Comparison of ENCODE assay signal across 15 cellular contexts in the genomic region with DNA sequence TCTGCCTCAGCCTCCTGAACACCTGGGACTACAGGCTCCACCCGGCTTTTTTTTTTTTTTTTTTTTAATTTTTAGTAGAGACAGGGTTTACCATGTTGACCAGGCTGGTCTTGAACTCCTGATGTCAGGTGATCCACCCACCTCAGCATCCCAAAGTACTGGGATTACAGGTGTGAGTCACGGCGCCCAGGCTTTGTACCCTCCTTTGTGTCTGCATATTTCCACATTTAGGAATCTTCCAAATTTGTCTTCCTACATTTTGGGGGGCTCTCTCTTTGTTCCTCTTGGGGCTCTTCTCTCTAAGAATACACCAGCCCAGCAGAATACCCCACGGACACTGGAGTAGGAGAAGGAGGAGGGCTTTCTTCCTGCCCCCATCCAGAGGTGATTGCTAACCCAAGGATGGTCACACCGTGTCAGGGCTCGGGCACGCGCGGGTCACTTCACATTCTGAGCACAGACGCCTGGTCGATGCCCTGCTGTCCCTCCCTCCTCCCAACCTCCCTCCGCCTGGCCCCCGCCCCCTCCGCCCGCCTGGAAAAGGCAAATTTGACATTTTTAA. TPM values are rescaled to one million over a fixed set of nuclear protein-coding genes. Genes with fewer than 3 reads are reported as not detected.
DNase-seq lines count a peak whose midpoint lies in the region; TF ChIP-seq lines count a peak whose summit lies in the region.
"Had no signal": no experiment of that assay in that cellular context is flagged by ENCODE, and none has a peak within 500 bp of the region (broad histone marks: within the 10 kb centered on the region; RNA-seq: fewer than 3 reads in every experiment).

No MANE protein-coding gene starts in this region.

- H3K36me3 Mint-ChIP-seq in Calu3 (ENCODE audit: insufficient read depth, unreplicated experiment): peaks cover 20% of the 10 kb centered on the region
- H3K36me3 Mint-ChIP-seq in brain: no peaks in the 10 kb centered on the region
- H3K36me3 Mint-ChIP-seq in nephron (ENCODE audit: low read depth): no peaks in the 10 kb centered on the region

- no TSS peak for BruUV-seq in Calu3 (replicated peaks; lab: Mats Ljungman, UMichigan)

- H3K27me3 ChIP-seq in HAP-1 (ENCODE audit: low read depth): no peaks in the 10 kb centered on the region

- H3K27me3 Mint-ChIP-seq in Calu3 (ENCODE audit: unreplicated experiment) (peaks cover 61% of the 10 kb centered on the region), brain (peaks cover 92% of the 10 kb centered on the region), nephron (ENCODE audit: low read depth) (peaks cover 97% of the 10 kb centered on the region)

- H3K9me3 ChIP-seq in HAP-1: no peaks in the 10 kb centered on the region

- in situ Hi-C loops in HAP-1 (cut with MboI; ENCODE audit: low sequenced_read_pairs): loop anchor here (5.0 kb wide), 1 partner anchor 57 kb away; no protein-coding TSS in a partner anchor

- H3K9me3 Mint-ChIP-seq in Calu3 (ENCODE audit: low read depth, unreplicated experiment) (no peaks in the 10 kb centered on the region), brain (peaks cover 0 to 5% (median 0%) of the 10 kb centered on the region in 5 experiments), nephron (no peaks in the 10 kb centered on the region)

- peaks cover 20% of the 10 kb centered on the region for H3K4me1 ChIP-seq in HAP-1

- TF ChIP-seq CTCF in Calu3 (IDR thresholded peaks at IDR 0.05; ENCODE audit: unreplicated experiment) (no peak), brain (conservative IDR thresholded peaks at IDR 0.05) (no peak), nephron (IDR thresholded peaks at IDR 0.05; ENCODE audit: unreplicated experiment in 3 of 3) (no peak)

- H3K27ac Mint-ChIP-seq in Calu3 (ENCODE audit: unreplicated experiment) (no peak overlapping the region), brain (peak overlapping the region in 1 of 5 experiments; percentile 78), nephron (no peak overlapping the region)

- DNase-seq in 8988T (peak; percentile 35), Calu3 (no peak), NOMO-1 treated with DMSO at 0.1 percent for 48 hours (lab: John Stamatoyannopoulos, UW; ENCODE audit: unreplicated experiment) (no peak), HAP-1 (ENCODE audit: low spot score in 2 of 2) (no peak), glomerular visceral epithelial cell (ENCODE audit: extremely low spot score) (no peak), superior temporal gyrus (ENCODE audit: extremely low spot score) (no peak)
- DNase-seq: activated CD4-positive, alpha-beta T cell treated with anti-CD3 and anti-CD28 coated beads, Interleukin-2, amount 50 U/mL, for 4 hours; AML-193; MM.1S; NCI-H774; T-helper 9 cell had no signal

- no peaks in the 10 kb centered on the region for H3K36me3 ChIP-seq in HAP-1 (replicated peaks)

- CTCF ChIA-PET in Calu3 (lab: Charles Lee): no interaction called here

- H3K4me3 ChIP-seq in HAP-1: no peak overlapping the region
- H3K4me3 ChIP-seq: lung had no signal

- H3K4me3 Mint-ChIP-seq in Calu3 (ENCODE audit: low read depth, unreplicated experiment): peak overlapping the region; percentile 72
- peak overlapping the region in 4 of 5 experiments; percentile 33 to 89 (median 60) for H3K4me3 Mint-ChIP-seq in brain
- H3K4me3 Mint-ChIP-seq in nephron: peak overlapping the region; percentile 14 to 67 (median 57)

- H3K4me1 Mint-ChIP-seq in Calu3 (ENCODE audit: low read depth, unreplicated experiment): peaks cover 34% of the 10 kb centered on the region
- peaks cover 63% of the 10 kb centered on the region for H3K4me1 Mint-ChIP-seq in brain
- peaks cover 57% of the 10 kb centered on the region for H3K4me1 Mint-ChIP-seq in nephron

- intact Hi-C loops in Calu3 (cut with micrococcal nuclease; ENCODE audit: unreplicated experiment): no loop called here

RNA-seq across cellular contexts. Expression of gene DNAJC22, which starts 2.1 kb away (rescaled TPM):
- total RNA-seq in Calu3 (2022): 9.6 and 15.7 TPM in 2 replicates
- polyA plus RNA-seq in brain (ENCODE audit: insufficient read depth, low read depth, low replicate concordance): 1.1 TPM

RNA-seq across cellular contexts. Expression of gene C1QL4, which starts 7.6 kb away (rescaled TPM):
- total RNA-seq in Calu3 (2022): not detected in 2 replicates
- polyA plus RNA-seq in brain (ENCODE audit: insufficient read depth, low read depth, low replicate concordance): 0.15 TPM
- total RNA-seq: lung had no signal

RNA-seq across cellular contexts. Expression of gene TROAP, which starts 21.5 kb away (rescaled TPM):
- total RNA-seq in Calu3 (2022): 38.5 and 49.8 TPM in 2 replicates
- 49.2 TPM for polyA plus RNA-seq in brain (ENCODE audit: insufficient read depth, low read depth, low replicate concordance)

RNA-seq across cellular contexts. Expression of gene SPATS2, which starts 22.7 kb away (rescaled TPM):
- total RNA-seq in Calu3 (2022): 23.0 and 23.2 TPM in 2 replicates
- 30.7 TPM for polyA plus RNA-seq in brain (ENCODE audit: insufficient read depth, low read depth, low replicate concordance)

RNA-seq across cellular contexts. Expression of gene PRPH, which starts 49.6 kb away (rescaled TPM):
- total RNA-seq in Calu3 (2022): not detected in 2 replicates
- polyA plus RNA-seq in brain (ENCODE audit: insufficient read depth, low read depth, low replicate concordance): 166 TPM
- total RNA-seq: dermis blood vessel endothelial cell had no signal
